In genomic region chrX:14056201-14056600, GRCh38 we compare ENCODE assay signal across 24 cellular contexts. TPM values are rescaled to one million over a fixed set of nuclear protein-coding genes. Genes with fewer than 3 reads are reported as not detected.
DNase-seq lines count a peak whose midpoint lies in the region; ATAC-seq, FAIRE-seq and TF ChIP-seq lines count a peak whose summit lies in the region.
"Had no signal": no experiment of that assay in that cellular context is flagged by ENCODE, and none has a peak within 500 bp of the region (broad histone marks: within the 10 kb centered on the region; RNA-seq: fewer than 3 reads in every experiment).

No MANE protein-coding gene starts in this region.

- H3K36me3 ChIP-seq in IMR-90 (ENCODE audit: control insufficient read depth, insufficient read depth, low read length) (no peaks in the 10 kb centered on the region), H1 (ENCODE audit: control insufficient read depth in 2 of 4, insufficient read depth in 4 of 4, low read length in 3 of 4) (no peaks in the 10 kb centered on the region), tibial artery (no peaks in the 10 kb centered on the region), pancreas (no peaks in the 10 kb centered on the region)
- H3K36me3 ChIP-seq: SJSA1 had no signal

- no peak overlapping the region for H3K14ac ChIP-seq in IMR-90 (replicated peaks; ENCODE audit: low read depth, low read length)
- H3K14ac ChIP-seq in H1 (ENCODE audit: insufficient read length) = no peak overlapping the region

- WGBS in A549 (ENCODE audit: missing lambda C conversion rate) = 90% methylated on average over 1 of the region's 1 CpG
- WGBS in IMR-90 (ENCODE audit: extremely low coverage in 2 of 2, insufficient read length in 1 of 2), 2 experiments = no CpG with 5 or more reads among the region's 1 CpG
- WGBS in H1 (ENCODE audit: extremely low coverage in 1 of 2, insufficient coverage in 1 of 2, insufficient read length in 1 of 2, insufficient replicate concordance in 2 of 2, low coverage in 1 of 2, low lambda C conversion rate in 2 of 2, missing lambda C conversion rate in 1 of 2), 2 experiments = 100% methylated on average over 1 of the region's 1 CpG; no CpG with 5 or more reads in 1 of the 2 experiments
- 40 to 94% methylated on average over 1 of the region's 1 CpG for WGBS in pancreas, 2 donors

- H3K23ac ChIP-seq in IMR-90 (ENCODE audit: low read depth, low read length) = no peak overlapping the region
- no peak overlapping the region for H3K23ac ChIP-seq in H1 (ENCODE audit: insufficient read length)

- H3K27ac ChIP-seq in A549 = no peak overlapping the region
- no peak overlapping the region for H3K27ac ChIP-seq in IMR-90 (ENCODE audit: insufficient read depth, low read length)
- H3K27ac ChIP-seq in H1 (ENCODE audit: low read depth, low read length) = no peak overlapping the region
- H3K27ac ChIP-seq in tibial artery = no peak overlapping the region
- no peak overlapping the region for H3K27ac ChIP-seq in pancreas
- H3K27ac ChIP-seq: 22Rv1, SJSA1 had no signal

- CTCF ChIA-PET in A549 (lab: Yijun Ruan, JAX) = no interaction called here
- CTCF ChIA-PET in IMR-90 (lab: Yijun Ruan, JAX) = no interaction called here
- CTCF ChIA-PET in H1 (lab: Charles Lee; ENCODE audit: partially characterized antibody) = no interaction called here

- dilution Hi-C loops in IMR-90 (cut with HindIII; ENCODE audit: low sequenced_read_pairs, unreplicated experiment) = no loop called here

- H4K5ac ChIP-seq in IMR-90 (ENCODE audit: low read depth, low read length) (no peak overlapping the region), H1 (ENCODE audit: insufficient read length, low read depth, low read length) (no peak overlapping the region)

- H2AK5ac ChIP-seq in IMR-90 (ENCODE audit: low read depth, low read length) (no peak overlapping the region), H1 (ENCODE audit: low read depth, low read length) (no peak overlapping the region)

- intact Hi-C loops in IMR-90 (cut with micrococcal nuclease) = no loop called here
- intact Hi-C loops in tibial artery (cut with DNase I; ENCODE audit: low total_unique reads) = no loop called here
- intact Hi-C loops in pancreas (cut with DNase I) = no loop called here

- no peak overlapping the region for H4K8ac ChIP-seq in IMR-90 (ENCODE audit: low read depth in 2 of 2, low read length in 2 of 2)
- no peak overlapping the region for H4K8ac ChIP-seq in H1 (ENCODE audit: extremely low read depth, insufficient read depth, low read length)

- TF ChIP-seq RAD21 in A549 (conservative IDR thresholded peaks at IDR 0.05 in 1 of 2, IDR thresholded peaks at IDR 0.05 in 1 of 2) (no peak), IMR-90 (IDR thresholded peaks at IDR 0.05; ENCODE audit: low read length) (no peak), H1 (IDR thresholded peaks at IDR 0.05 in 1 of 2, conservative IDR thresholded peaks at IDR 0.05 in 1 of 2; ENCODE audit: low read depth in 2 of 2, low read length in 2 of 2) (no peak)

- H3K27me3 ChIP-seq in IMR-90 (ENCODE audit: control insufficient read depth, insufficient read depth, low read length) (no peaks in the 10 kb centered on the region; the same call in none of the 2 replicates), H1 (replicated peaks in 1 of 4; ENCODE audit: control insufficient read depth in 3 of 4, extremely low read depth in 1 of 4, insufficient read depth in 3 of 4, low read length in 3 of 4) (no peaks in the 10 kb centered on the region), tibial artery (no peaks in the 10 kb centered on the region), pancreas (peaks cover 0 to 18% (median 7%) of the 10 kb centered on the region in 4 donors)
- H3K27me3 ChIP-seq: SJSA1 had no signal

- H2BK15ac ChIP-seq in IMR-90 (ENCODE audit: low read depth, low read length) = no peak overlapping the region
- no peak overlapping the region for H2BK15ac ChIP-seq in H1 (ENCODE audit: low read length)

- DNase-seq in A549 (ENCODE audit: low read depth in 1 of 2, low spot score in 1 of 2) = no peak
- peak; percentile 2 for DNase-seq in IMR-90
- no peak for DNase-seq in H1 (ENCODE audit: low read depth in 1 of 2, low spot score in 2 of 2)
- DNase-seq in iris pigment epithelial cell (ENCODE audit: low read depth) = peak; percentile 10
- no peak for DNase-seq in tibial artery
- no peak for DNase-seq in pancreas
- no peak for DNase-seq in stimulated activated CD8-positive, alpha-beta memory T cell treated with anti-CD3 and anti-CD28 coated beads, Interleukin-4, amount 100 ng/mL, for 48 hours
- DNase-seq: ACHN; DMS153; H9; Kasumi-1; NCI-H2029; NCI-H446; NCI-H524 treated with DMSO at 0.1 percent for 48 hours; NCI-H82; NK-92 treated with Interleukin-12 subunit alpha and Interleukin-12 subunit beta, amount 100 ng/mL, for 24 hours; PC-3 had no signal

- H3K9me3 ChIP-seq in A549 (no peaks in the 10 kb centered on the region), IMR-90 (ENCODE audit: control insufficient read depth, insufficient read depth, low read length) (no peaks in the 10 kb centered on the region), H1 (ENCODE audit: insufficient read depth in 2 of 2, low read depth in 1 of 2, low read length in 1 of 2) (no peaks in the 10 kb centered on the region), tibial artery (no peaks in the 10 kb centered on the region), pancreas (no peaks in the 10 kb centered on the region)
- H3K9me3 ChIP-seq: SJSA1 had no signal

- H2BK12ac ChIP-seq in H1 (ENCODE audit: low read depth, low read length) = no peak overlapping the region

- ATAC-seq in A549 (no peak), IMR-90 (ENCODE audit: low read depth) (no peak), pancreas (no peak), GM21390 (IDR thresholded peaks at IDR 0.05; ENCODE audit: unreplicated experiment) (no peak)
- ATAC-seq: HepG2, K562, PC-3, Right ventricle myocardium inferior had no signal

- in situ Hi-C loops in IMR-90 (cut with MboI; ENCODE audit: low sequenced_read_pairs) = no loop called here

- H3K9me1 ChIP-seq in IMR-90 (ENCODE audit: insufficient read depth, low read length) = no peaks in the 10 kb centered on the region

- H3K18ac ChIP-seq in IMR-90 (ENCODE audit: low read depth, low read length) (no peak overlapping the region), H1 (ENCODE audit: extremely low read depth, low read length) (no peak overlapping the region)

- H2BK20ac ChIP-seq in IMR-90 (ENCODE audit: low read depth, low read length) (no peak overlapping the region), H1 (ENCODE audit: low read length) (no peak overlapping the region)

- FAIRE-seq in A549 (lab: Jason Lieb, UNC) = peak; percentile 81
- peak; percentile 28 for FAIRE-seq in H1 (lab: Jason Lieb, UNC)
- FAIRE-seq in pancreas (lab: Jason Lieb, UNC) = no peak
- FAIRE-seq: GM19239, HepG2, K562 had no signal

- H3K9ac ChIP-seq in IMR-90 (ENCODE audit: low read depth, low read length) (no peak overlapping the region), H1 (replicated peaks in 1 of 4; ENCODE audit: extremely low read depth in 1 of 4, low read depth in 3 of 4, low read length in 3 of 4) (no peak overlapping the region)

- TF ChIP-seq CTCF in A549 (IDR thresholded peaks at IDR 0.05) = no peak
- no peak for TF ChIP-seq CTCF in IMR-90 (conservative IDR thresholded peaks at IDR 0.05; ENCODE audit: low read depth, low read length)
- no peak for TF ChIP-seq CTCF in H1 (IDR thresholded peaks at IDR 0.05; ENCODE audit: control extremely low read depth in 1 of 3, insufficient read depth in 1 of 3, low read depth in 1 of 3, low read length in 3 of 3)
- TF ChIP-seq CTCF in tibial artery (IDR thresholded peaks at IDR 0.05) = no peak
- TF ChIP-seq CTCF in pancreas (IDR thresholded peaks at IDR 0.05) = no peak

- no peak overlapping the region for H3K56ac ChIP-seq in IMR-90 (ENCODE audit: extremely low read depth, insufficient read depth, low read length)
- no peak overlapping the region for H3K56ac ChIP-seq in H1 (replicated peaks; ENCODE audit: insufficient read length, low read depth, low read length)

- H2AFZ ChIP-seq in IMR-90 (replicated peaks; ENCODE audit: low read length, poor library complexity) = no peak overlapping the region
- no peak overlapping the region for H2AFZ ChIP-seq in H1 (ENCODE audit: low read length)

- no peak overlapping the region for H4K91ac ChIP-seq in IMR-90 (ENCODE audit: insufficient read depth, low read depth, low read length)
- H4K91ac ChIP-seq in H1 (replicated peaks; ENCODE audit: insufficient read length, low read length) = no peak overlapping the region

- POLR2A ChIA-PET in A549 (lab: Yijun Ruan, JAX) (no interaction called here), IMR-90 (lab: Charles Lee; ENCODE audit: unreplicated experiment) (no interaction called here), H1 (lab: Charles Lee; ENCODE audit: partially characterized antibody) (no interaction called here)

- H3K79me2 ChIP-seq in H1 (ENCODE audit: control insufficient read depth in 1 of 2, insufficient read depth in 2 of 2, low read length in 2 of 2) = no peaks in the 10 kb centered on the region

- H3K79me1 ChIP-seq in IMR-90 (ENCODE audit: low read depth in 1 of 2, low read length in 2 of 2) (no peaks in the 10 kb centered on the region), H1 (ENCODE audit: low read depth, low read length) (no peaks in the 10 kb centered on the region)

- TF ChIP-seq POLR2A in A549 (IDR thresholded peaks at IDR 0.05; ENCODE audit: low read length) (no peak), IMR-90 (IDR thresholded peaks at IDR 0.05; ENCODE audit: low read depth, low read length) (no peak), H1 (IDR thresholded peaks at IDR 0.05; ENCODE audit: control extremely low read depth in 1 of 2, low read depth in 2 of 2, low read length in 2 of 2) (no peak)

- H3K4me1 ChIP-seq in A549 (no peaks in the 10 kb centered on the region), IMR-90 (ENCODE audit: control insufficient read depth, insufficient read depth, low read length) (no peaks in the 10 kb centered on the region), H1 (replicated peaks in 1 of 4; ENCODE audit: control insufficient read depth in 3 of 4, insufficient read depth in 4 of 4, low read length in 3 of 4) (no peaks in the 10 kb centered on the region), tibial artery (no peaks in the 10 kb centered on the region), pancreas (no peaks in the 10 kb centered on the region)
- H3K4me1 ChIP-seq: SJSA1 had no signal

- H2BK120ac ChIP-seq in IMR-90 (ENCODE audit: low read depth, low read length) (no peak overlapping the region), H1 (replicated peaks; ENCODE audit: low read depth, low read length) (no peak overlapping the region)

- no peak overlapping the region for H2AK9ac ChIP-seq in IMR-90 (replicated peaks; ENCODE audit: low read depth, low read length, poor library complexity)

- no TSS peak for BruUV-seq in IMR-90 (replicated peaks; lab: Mats Ljungman, UMichigan)

- no peak overlapping the region for H3K4me2 ChIP-seq in A549
- H3K4me2 ChIP-seq in IMR-90 (ENCODE audit: low read depth, low read length) = no peak overlapping the region
- no peak overlapping the region for H3K4me2 ChIP-seq in H1 (ENCODE audit: insufficient read depth in 1 of 2, low read depth in 2 of 2, low read length in 2 of 2)

- H2BK5ac ChIP-seq in IMR-90 (ENCODE audit: low read depth, low read length, poor library complexity, severe bottlenecking) (no peak overlapping the region), H1 (ENCODE audit: low read depth, low read length) (no peak overlapping the region)

- no peak overlapping the region for H3K4me3 ChIP-seq in A549
- H3K4me3 ChIP-seq in IMR-90 (ENCODE audit: insufficient read depth, low read depth, low read length) = no peak overlapping the region
- no peak overlapping the region for H3K4me3 ChIP-seq in H1 (ENCODE audit: extremely low read depth in 1 of 4, insufficient read depth in 2 of 4, low read depth in 3 of 4, low read length in 4 of 4)
- no peak overlapping the region for H3K4me3 ChIP-seq in tibial artery
- H3K4me3 ChIP-seq in pancreas = no peak overlapping the region
- H3K4me3 ChIP-seq: K562, SJSA1 had no signal

- H3K4ac ChIP-seq in IMR-90 (ENCODE audit: low read depth, low read length) (no peak overlapping the region), H1 (replicated peaks; ENCODE audit: insufficient read length, low read depth, low read length) (no peak overlapping the region)

- no peaks in the 10 kb centered on the region for H3K23me2 ChIP-seq in H1 (ENCODE audit: low read depth, low read length)

- H4K20me1 ChIP-seq in IMR-90 (ENCODE audit: insufficient read depth, low read length) (no peaks in the 10 kb centered on the region), H1 (replicated peaks in 1 of 2; ENCODE audit: control insufficient read depth in 1 of 2, insufficient read depth in 2 of 2, low read length in 2 of 2) (no peaks in the 10 kb centered on the region)

- TF ChIP-seq EP300 in A549 (IDR thresholded peaks at IDR 0.05) (no peak), H1 (IDR thresholded peaks at IDR 0.05; ENCODE audit: borderline replicate concordance in 1 of 2, low read depth in 2 of 2, low read length in 2 of 2) (no peak)

RNA-seq across cellular contexts. Expression of gene GEMIN8, which starts 26.5 kb away (rescaled TPM):
- 21.8 and 27.5 TPM in 2 replicates for polyA plus RNA-seq in A549 (2011; rRNA removed)
- 19.6 and 20.8 TPM in 2 replicates for polyA plus RNA-seq in A549 (2012; cell fraction: cytosol; rRNA removed)
- 23.3 and 23.7 TPM in 2 replicates for polyA plus RNA-seq in A549 (2012; cell fraction: nucleus; rRNA removed)
- 13.9 to 15.9 TPM (median 14.2 TPM) in 3 replicates for polyA plus RNA-seq in A549 (2017; fragmentation: RNase III; extraction: RNeasy Plus Mini Kit Qiagen cat#74134 plus additional on column Dnase treatment)
- 19.1 and 23.6 TPM in 2 replicates for polyA minus RNA-seq in A549 (2011; rRNA and poly(A)+ RNA removed)
- total RNA-seq in IMR-90 (2012; rRNA removed) = 11.1 and 12.0 TPM in 2 replicates
- polyA plus RNA-seq in IMR-90 (2012; rRNA removed) = 20.6 and 24.1 TPM in 2 replicates
- polyA plus RNA-seq in IMR-90 (2012; cell fraction: cytosol; rRNA removed) = 19.9 and 21.5 TPM in 2 replicates
- polyA plus RNA-seq in IMR-90 (2012; cell fraction: nucleus; rRNA removed; ENCODE audit: low replicate concordance) = 34.7 and 68.5 TPM in 2 replicates
- 18.2 and 19.9 TPM in 2 replicates for total RNA-seq in H1 (2021; fragmentation: NEBNext Ultra II Directional; extraction: Animal tissue kit (Norgen Biotek cat#: 25700))
- polyA plus RNA-seq in H1 (2011; rRNA removed) = 28.9 and 31.4 TPM in 2 replicates
- 39.5 TPM for polyA plus RNA-seq in H1 (2011; cell fraction: cytosol; rRNA removed)
- polyA plus RNA-seq in H1 (2011; cell fraction: nucleus; rRNA removed) = 32.5 TPM
- 20.8 to 24.7 TPM (median 24.0 TPM) in 4 replicates for polyA plus RNA-seq in H1 (2012, experiment 1 of 2)
- polyA plus RNA-seq in H1 (2012, experiment 2 of 2) = 19.9 TPM
- polyA plus RNA-seq in H1 (2013, experiment 1 of 2) = 14.2 TPM
- polyA plus RNA-seq in H1 (2013, experiment 2 of 2) = 13.2 TPM
- polyA minus RNA-seq in H1 (2011; rRNA and poly(A)+ RNA removed) = 44.5 and 44.7 TPM in 2 replicates
- polyA minus RNA-seq in H1 (2011; cell fraction: cytosol; rRNA and poly(A)+ RNA removed) = 13.7 TPM
- polyA minus RNA-seq in H1 (2011; cell fraction: nucleus; rRNA and poly(A)+ RNA removed) = 22.4 TPM
- total RNA-seq in pancreas = 10 to 100 TPM in 5 of 6 donors, 1 to 10 TPM in 1; 8.8 to 16.8 (median 11.1) TPM
- 10 to 100 TPM; 17.8 to 24.4 TPM for polyA plus RNA-seq in pancreas

Comparison
In these comparisons a context has a peak if more than half of its experiments do, and no peak if none do; other contexts are left out.
1. DNase-seq: peak in IMR-90 (single experiment) and iris pigment epithelial cell (single experiment); none in A549 (0 of 2), H1 (0 of 2), tibial artery (0 of 2), pancreas (0 of 6) and stimulated activated CD8-positive, alpha-beta memory T cell treated with anti-CD3 and anti-CD28 coated beads, Interleukin-4, amount 100 ng/mL, for 48 hours (single experiment).